Comparison of ENCODE assay signal across 9 cellular contexts in genomic region chr2:109335586-109336266, GRCh38.
DNase-seq lines count a peak whose midpoint lies in the region; ATAC-seq, FAIRE-seq and TF ChIP-seq lines count a peak whose summit lies in the region.
"Had no signal": no experiment of that assay in that cellular context is flagged by ENCODE, and none has a peak within 500 bp of the region (broad histone marks: within the 10 kb centered on the region; RNA-seq: fewer than 3 reads in every experiment).

No MANE protein-coding gene starts in this region.

- intact Hi-C loops in CD4-positive, alpha-beta T cell (cut with DNase I, micrococcal nuclease): no loop called here
- intact Hi-C loops in naive thymus-derived CD4-positive, alpha-beta T cell (cut with micrococcal nuclease): loop anchor here in 1 of 2 donors (2.0 kb wide), 1 partner anchor 13 kb away; no protein-coding TSS in a partner anchor

- CTCF ChIA-PET in CD4-positive, alpha-beta T cell (lab: Charles Lee): no interaction called here
- CTCF ChIA-PET in naive thymus-derived CD4-positive, alpha-beta T cell (lab: Charles Lee): interaction anchor here (1.0 kb wide), 1 partner anchor 11 kb away, joined by 3 read pairs; no protein-coding TSS in a partner anchor

- DNase-seq in CD4-positive, alpha-beta T cell: no peak
- DNase-seq in MM.1S: peak; percentile 76
- DNase-seq in astrocyte (ENCODE audit: low read depth): peak; percentile 86
- DNase-seq in naive thymus-derived CD4-positive, alpha-beta T cell: peak in 3 of 9 donors; percentile 19 to 39 (median 23)
- no peak for DNase-seq in neural progenitor cell (ENCODE audit: low spot score)
- no peak for DNase-seq in NCI-H187 treated with DMSO at 0.1 percent for 48 hours (lab: John Stamatoyannopoulos, UW)
- DNase-seq: upper lobe of left lung had no signal

- ATAC-seq in CD4-positive, alpha-beta T cell (ENCODE audit: poor library complexity): no peak
- ATAC-seq in naive thymus-derived CD4-positive, alpha-beta T cell: no peak
- ATAC-seq in HG02938 (IDR thresholded peaks at IDR 0.05; ENCODE audit: unreplicated experiment): no peak
- no peak for ATAC-seq in HG03175 (IDR thresholded peaks at IDR 0.05; ENCODE audit: unreplicated experiment)

- H4K20me1 ChIP-seq in MM.1S (ENCODE audit: insufficient read depth, low read length): no peaks in the 10 kb centered on the region
- no peaks in the 10 kb centered on the region for H4K20me1 ChIP-seq in astrocyte (ENCODE audit: insufficient read depth, low read length)
- H4K20me1 ChIP-seq in neural progenitor cell (ENCODE audit: low read depth): no peaks in the 10 kb centered on the region

- H3K9ac ChIP-seq in MM.1S (ENCODE audit: low read length) (no peak overlapping the region), astrocyte (ENCODE audit: low read length) (peak overlapping the region; percentile 66), neural progenitor cell (no peak overlapping the region)

- H3K9me2 ChIP-seq in MM.1S (replicated peaks; ENCODE audit: insufficient read depth, low read length): no peaks in the 10 kb centered on the region

- H2AFZ ChIP-seq in MM.1S (ENCODE audit: low read length) (no peak overlapping the region), astrocyte (ENCODE audit: low read depth, low read length) (peak overlapping the region; percentile 50), neural progenitor cell (replicated peaks) (no peak overlapping the region)

- H3K27me3 ChIP-seq in CD4-positive, alpha-beta T cell (ENCODE audit: control insufficient read depth, insufficient read depth, low read length): no peaks in the 10 kb centered on the region
- no peaks in the 10 kb centered on the region for H3K27me3 ChIP-seq in MM.1S (replicated peaks; ENCODE audit: insufficient read depth, low read length)
- no peaks in the 10 kb centered on the region for H3K27me3 ChIP-seq in astrocyte (ENCODE audit: insufficient read depth, low read length)
- no peaks in the 10 kb centered on the region for H3K27me3 ChIP-seq in naive thymus-derived CD4-positive, alpha-beta T cell (ENCODE audit: control insufficient read depth in 2 of 2, insufficient read depth in 2 of 2, low read length in 2 of 2)
- H3K27me3 ChIP-seq in neural progenitor cell: no peaks in the 10 kb centered on the region
- H3K27me3 ChIP-seq: upper lobe of left lung had no signal

- H3K9me3 Mint-ChIP-seq in CD4-positive, alpha-beta T cell: no peaks in the 10 kb centered on the region
- H3K9me3 Mint-ChIP-seq in astrocyte (ENCODE audit: unreplicated experiment) (peaks cover 4% of the 10 kb centered on the region), neural progenitor cell (peaks cover 19% of the 10 kb centered on the region)
- H3K9me3 Mint-ChIP-seq in naive thymus-derived CD4-positive, alpha-beta T cell: no peaks in the 10 kb centered on the region

- no peak for TF ChIP-seq CTCF in CD4-positive, alpha-beta T cell (IDR thresholded peaks at IDR 0.05)
- TF ChIP-seq CTCF in MM.1S (IDR thresholded peaks at IDR 0.05; ENCODE audit: low read length) (no peak), astrocyte (IDR thresholded peaks at IDR 0.05; ENCODE audit: insufficient read depth, low read depth, low read length) (no peak), neural progenitor cell (IDR thresholded peaks at IDR 0.05) (no peak)

- H3K9me3 ChIP-seq in CD4-positive, alpha-beta T cell (ENCODE audit: control insufficient read depth, low read length): no peaks in the 10 kb centered on the region
- H3K9me3 ChIP-seq in MM.1S (replicated peaks; ENCODE audit: insufficient read depth, low read length): no peaks in the 10 kb centered on the region
- no peaks in the 10 kb centered on the region for H3K9me3 ChIP-seq in astrocyte (ENCODE audit: insufficient read depth, low read depth, low read length)
- H3K9me3 ChIP-seq in naive thymus-derived CD4-positive, alpha-beta T cell (ENCODE audit: control insufficient read depth in 2 of 3, low read length in 3 of 3): no peaks in the 10 kb centered on the region
- peaks cover 6% of the 10 kb centered on the region for H3K9me3 ChIP-seq in neural progenitor cell (ENCODE audit: low read depth)
- H3K9me3 ChIP-seq: upper lobe of left lung had no signal

- H3K4me2 ChIP-seq in MM.1S (ENCODE audit: low read depth, low read length) (peak overlapping the region; percentile 56), astrocyte (ENCODE audit: low read length) (peak overlapping the region; percentile 86), neural progenitor cell (no peak overlapping the region)

- H3K4me1 ChIP-seq in MM.1S (ENCODE audit: low read length) (peaks cover 52% of the 10 kb centered on the region), astrocyte (ENCODE audit: insufficient read depth, low read length) (peaks cover 55% of the 10 kb centered on the region), neural progenitor cell (no peaks in the 10 kb centered on the region)
- peaks cover 12 to 21% of the 10 kb centered on the region in 2 donors for H3K4me1 ChIP-seq in naive thymus-derived CD4-positive, alpha-beta T cell (ENCODE audit: control insufficient read depth in 2 of 2, insufficient read depth in 2 of 2, low read length in 2 of 2)

- no peak for FAIRE-seq in astrocyte (lab: Jason Lieb, UNC)

- no peak overlapping the region for H3K27ac ChIP-seq in CD4-positive, alpha-beta T cell (ENCODE audit: low read depth, low read length)
- H3K27ac ChIP-seq in MM.1S (ENCODE audit: low read length) (no peak overlapping the region), astrocyte (ENCODE audit: low read depth, low read length) (peak overlapping the region; percentile 83), neural progenitor cell (no peak overlapping the region)
- H3K27ac ChIP-seq in naive thymus-derived CD4-positive, alpha-beta T cell (ENCODE audit: low read depth, low read length): no peak overlapping the region

- POLR2A ChIA-PET in CD4-positive, alpha-beta T cell (lab: Charles Lee): interaction anchor here (0.6 to 1.0 kb wide), 2 partner anchors 13 to 205 kb away, joined by 3 read pairs; no protein-coding TSS in a partner anchor
- POLR2A ChIA-PET in naive thymus-derived CD4-positive, alpha-beta T cell (lab: Charles Lee): interaction anchor here (1.5 kb wide), 1 partner anchor 13 kb away, joined by 3 read pairs; no protein-coding TSS in a partner anchor

- no peak overlapping the region for H3K27ac Mint-ChIP-seq in CD4-positive, alpha-beta T cell
- H3K27ac Mint-ChIP-seq in astrocyte (ENCODE audit: unreplicated experiment) (peak overlapping the region; percentile 21), neural progenitor cell (no peak overlapping the region)
- peak overlapping the region in 3 of 9 donors; percentile 6 to 75 (median 22) for H3K27ac Mint-ChIP-seq in naive thymus-derived CD4-positive, alpha-beta T cell

- no peaks in the 10 kb centered on the region for H3K36me3 Mint-ChIP-seq in CD4-positive, alpha-beta T cell (ENCODE audit: low read depth)
- H3K36me3 Mint-ChIP-seq in astrocyte (ENCODE audit: low read depth, unreplicated experiment): peaks cover 5% of the 10 kb centered on the region
- no peaks in the 10 kb centered on the region for H3K36me3 Mint-ChIP-seq in naive thymus-derived CD4-positive, alpha-beta T cell
- H3K36me3 Mint-ChIP-seq in neural progenitor cell: peaks cover 8% of the 10 kb centered on the region

- H3K4me1 Mint-ChIP-seq in CD4-positive, alpha-beta T cell (ENCODE audit: low read depth): peaks cover 42% of the 10 kb centered on the region
- H3K4me1 Mint-ChIP-seq in astrocyte (ENCODE audit: low read depth, unreplicated experiment) (peaks cover 41% of the 10 kb centered on the region), neural progenitor cell (peaks cover 37% of the 10 kb centered on the region)
- peaks cover 21 to 68% (median 52%) of the 10 kb centered on the region in 7 donors for H3K4me1 Mint-ChIP-seq in naive thymus-derived CD4-positive, alpha-beta T cell

- H3K4me3 ChIP-seq in MM.1S (ENCODE audit: low read length) (peak overlapping the region; percentile 24; the same call in 1 of the 2 replicates), astrocyte (ENCODE audit: insufficient read depth, low read depth, low read length) (peak overlapping the region; percentile 23), neural progenitor cell (no peak overlapping the region)
- no peak overlapping the region for H3K4me3 ChIP-seq in naive thymus-derived CD4-positive, alpha-beta T cell (ENCODE audit: low read length)
- H3K4me3 ChIP-seq: upper lobe of left lung had no signal

- no peaks in the 10 kb centered on the region for H3K27me3 Mint-ChIP-seq in CD4-positive, alpha-beta T cell
- H3K27me3 Mint-ChIP-seq in astrocyte (ENCODE audit: low read depth, unreplicated experiment) (no peaks in the 10 kb centered on the region), neural progenitor cell (ENCODE audit: insufficient read depth, low read depth) (peaks cover 2% of the 10 kb centered on the region)
- peaks cover 0 to 26% (median 0%) of the 10 kb centered on the region in 5 donors for H3K27me3 Mint-ChIP-seq in naive thymus-derived CD4-positive, alpha-beta T cell

- H3K4me3 Mint-ChIP-seq in CD4-positive, alpha-beta T cell: peak overlapping the region; percentile 28
- peak overlapping the region; percentile 15 for H3K4me3 Mint-ChIP-seq in astrocyte (ENCODE audit: unreplicated experiment)
- H3K4me3 Mint-ChIP-seq in naive thymus-derived CD4-positive, alpha-beta T cell: peak overlapping the region; percentile 16 to 82 (median 66)
- H3K4me3 Mint-ChIP-seq in neural progenitor cell: no peak overlapping the region

- H3K36me3 ChIP-seq in MM.1S (replicated peaks; ENCODE audit: insufficient read depth, low read length) (no peaks in the 10 kb centered on the region), astrocyte (ENCODE audit: insufficient read depth, low read length) (no peaks in the 10 kb centered on the region), neural progenitor cell (no peaks in the 10 kb centered on the region)
- H3K36me3 ChIP-seq in naive thymus-derived CD4-positive, alpha-beta T cell (ENCODE audit: control insufficient read depth in 2 of 3, insufficient read depth in 3 of 3, low read length in 3 of 3): no peaks in the 10 kb centered on the region
- H3K36me3 ChIP-seq: upper lobe of left lung had no signal

- H3F3A ChIP-seq in MM.1S (ENCODE audit: insufficient read depth, low read length): peaks cover 21% of the 10 kb centered on the region
- no peaks in the 10 kb centered on the region for H3F3A ChIP-seq in neural progenitor cell (ENCODE audit: low read depth)

- peaks cover 76% of the 10 kb centered on the region for H3K79me2 ChIP-seq in MM.1S (ENCODE audit: low read length)
- H3K79me2 ChIP-seq in astrocyte (ENCODE audit: insufficient read depth, low read length): no peaks in the 10 kb centered on the region
- no peaks in the 10 kb centered on the region for H3K79me2 ChIP-seq in neural progenitor cell (ENCODE audit: low read depth)

Comparison
In these comparisons a context has a peak if more than half of its experiments do, and no peak if none do; other contexts are left out.
1. DNase-seq: peak in MM.1S (single experiment) and astrocyte (single experiment); none in CD4-positive, alpha-beta T cell (0 of 10), neural progenitor cell (single experiment) and NCI-H187 treated with DMSO at 0.1 percent for 48 hours (single experiment).
2. H3K4me3 ChIP-seq: peak in MM.1S (single experiment) and astrocyte (single experiment); none in naive thymus-derived CD4-positive, alpha-beta T cell (single experiment) and neural progenitor cell (single experiment).